In genomic region chr17:62454111-62454510, GRCh38 we compare ENCODE assay signal across 8 cellular contexts. TPM values are rescaled to one million over a fixed set of nuclear protein-coding genes. Genes with fewer than 3 reads are reported as not detected.
DNase-seq lines count a peak whose midpoint lies in the region; ATAC-seq and TF ChIP-seq lines count a peak whose summit lies in the region.
"Not testable (repeated sequence)": the region's sequence is repeated elsewhere in the genome, so short reads cannot be mapped to it uniquely, and the experiment has no call there.

No MANE protein-coding gene starts in this region.

- not testable (repeated sequence) for H3K27me3 ChIP-seq in CD4-positive, CD25-positive, alpha-beta regulatory T cell (ENCODE audit: control insufficient read depth, insufficient read depth, low read length)

- not testable (repeated sequence) for H3K36me3 ChIP-seq in CD4-positive, CD25-positive, alpha-beta regulatory T cell (ENCODE audit: control insufficient read depth, insufficient read depth, low read length)

- H3K27ac Mint-ChIP-seq in CD4-positive, CD25-positive, alpha-beta regulatory T cell = peak overlapping the region in 2 of 3 donors; percentile 3 to 48
- H3K27ac Mint-ChIP-seq in activated B cell treated with CpG ODN at 0.5 μM for 24 hours (peak overlapping the region; percentile 88), nephron progenitor cell (peak overlapping the region; percentile 46)

- not testable (repeated sequence) for H3K27me3 Mint-ChIP-seq in CD4-positive, CD25-positive, alpha-beta regulatory T cell; activated B cell treated with CpG ODN at 0.5 μM for 24 hours; nephron progenitor cell (ENCODE audit: low read depth, poor library complexity)

- TF ChIP-seq CTCF in activated B cell treated with CpG ODN at 0.5 μM for 24 hours (IDR thresholded peaks at IDR 0.05); nephron progenitor cell (IDR thresholded peaks at IDR 0.05): not testable (repeated sequence)

- H3K27ac ChIP-seq in CD4-positive, CD25-positive, alpha-beta regulatory T cell (ENCODE audit: insufficient read depth, low read length, poor library complexity, severe bottlenecking) = not testable (repeated sequence)

- H3K4me1 ChIP-seq in CD4-positive, CD25-positive, alpha-beta regulatory T cell (ENCODE audit: control insufficient read depth, insufficient read depth, low read length, poor library complexity, severe bottlenecking) = not testable (repeated sequence)

- H3K4me3 Mint-ChIP-seq in CD4-positive, CD25-positive, alpha-beta regulatory T cell; nephron progenitor cell: not testable (repeated sequence)
- peak overlapping the region; percentile 70 for H3K4me3 Mint-ChIP-seq in activated B cell treated with CpG ODN at 0.5 μM for 24 hours

- CTCF ChIA-PET in activated B cell treated with CpG ODN at 0.5 μM for 24 hours (lab: Charles Lee) = not testable (repeated sequence)

- ATAC-seq in CD4-positive, CD25-positive, alpha-beta regulatory T cell (ENCODE audit: low read depth in 2 of 2) = not testable (repeated sequence)
- ATAC-seq in GM18511 (IDR thresholded peaks at IDR 0.05; ENCODE audit: unreplicated experiment) (peak; percentile 60), GM19397 (IDR thresholded peaks at IDR 0.05; ENCODE audit: unreplicated experiment) (peak; percentile 70), GM21723 (IDR thresholded peaks at IDR 0.05; ENCODE audit: unreplicated experiment) (peak; percentile 62), HG02973 (IDR thresholded peaks at IDR 0.05; ENCODE audit: unreplicated experiment) (peak; percentile 56), HG03460 (IDR thresholded peaks at IDR 0.05; ENCODE audit: unreplicated experiment) (peak; percentile 64), activated B cell treated with CpG ODN at 0.5 μM for 24 hours (ENCODE audit: low read depth) (peak; percentile 51)

- not testable (repeated sequence) for H3K9me3 Mint-ChIP-seq in CD4-positive, CD25-positive, alpha-beta regulatory T cell; activated B cell treated with CpG ODN at 0.5 μM for 24 hours; nephron progenitor cell

- POLR2A ChIA-PET in activated B cell treated with CpG ODN at 0.5 μM for 24 hours (lab: Charles Lee) = interaction anchor here (0.7 kb wide), 1 partner anchor 200 kb away, joined by 4 read pairs; no protein-coding TSS in a partner anchor

- intact Hi-C loops in activated B cell treated with CpG ODN at 0.5 μM for 24 hours (cut with micrococcal nuclease) = not testable (repeated sequence)

- not testable (repeated sequence) for H3K36me3 Mint-ChIP-seq in CD4-positive, CD25-positive, alpha-beta regulatory T cell; activated B cell treated with CpG ODN at 0.5 μM for 24 hours (ENCODE audit: low read depth); nephron progenitor cell (ENCODE audit: low read depth)

- not testable (repeated sequence) for H3K4me3 ChIP-seq in CD4-positive, CD25-positive, alpha-beta regulatory T cell (ENCODE audit: low read depth, low read length)

- H3K4me1 Mint-ChIP-seq in CD4-positive, CD25-positive, alpha-beta regulatory T cell = peaks cover 8 to 12% (median 9%) of the 10 kb centered on the region in 4 donors
- peaks cover 51% of the 10 kb centered on the region for H3K4me1 Mint-ChIP-seq in activated B cell treated with CpG ODN at 0.5 μM for 24 hours
- not testable (repeated sequence) for H3K4me1 Mint-ChIP-seq in nephron progenitor cell

- not testable (repeated sequence) for H3K9me3 ChIP-seq in CD4-positive, CD25-positive, alpha-beta regulatory T cell (ENCODE audit: control insufficient read depth in 2 of 2, low read length in 2 of 2)

- DNase-seq in CD4-positive, CD25-positive, alpha-beta regulatory T cell; activated B cell treated with CpG ODN at 0.5 μM for 24 hours; nephron progenitor cell: not testable (repeated sequence)

RNA-seq across cellular contexts. Expression of gene TLK2, which starts 24.5 kb away (rescaled TPM):
- 89.5 TPM for total RNA-seq in CD4-positive, CD25-positive, alpha-beta regulatory T cell
- polyA plus RNA-seq in CD4-positive, CD25-positive, alpha-beta regulatory T cell = 10 to 100 TPM in 2 of 4 donors, 1 to 10 TPM in 2; 6.9 to 13.4 (median 10.2) TPM
- 54.6 and 57.0 TPM in 2 replicates for total RNA-seq in activated B cell treated with CpG ODN at 0.5 μM for 24 hours

RNA-seq across cellular contexts. Expression of gene METTL2A, which starts 30.4 kb away (rescaled TPM):
- 10.4 TPM for total RNA-seq in CD4-positive, CD25-positive, alpha-beta regulatory T cell
- 10 to 100 TPM; 10.6 to 12.9 (median 12.4) TPM for polyA plus RNA-seq in CD4-positive, CD25-positive, alpha-beta regulatory T cell
- 21.2 and 23.1 TPM in 2 replicates for total RNA-seq in activated B cell treated with CpG ODN at 0.5 μM for 24 hours

Comparison
In these comparisons a context has a peak if more than half of its experiments do, and no peak if none do; other contexts are left out.
1. H3K27ac Mint-ChIP-seq: peak in every context shown above with its lines; median percentile 88 in activated B cell treated with CpG ODN at 0.5 μM for 24 hours; 46 in nephron progenitor cell; 26 in CD4-positive, CD25-positive, alpha-beta regulatory T cell.